In genomic region chr5:177087707-177088005, GRCh38 we compare ENCODE assay signal across 9 cellular contexts. TPM values are rescaled to one million over a fixed set of nuclear protein-coding genes. Genes with fewer than 3 reads are reported as not detected.
DNase-seq lines count a peak whose midpoint lies in the region; ATAC-seq, FAIRE-seq and TF ChIP-seq lines count a peak whose summit lies in the region.
"Had no signal": no experiment of that assay in that cellular context is flagged by ENCODE, and none has a peak within 500 bp of the region (broad histone marks: within the 10 kb centered on the region; RNA-seq: fewer than 3 reads in every experiment).

No MANE protein-coding gene starts in this region.

- H3K9me1 ChIP-seq in keratinocyte (ENCODE audit: control insufficient read depth, extremely low read depth, insufficient read depth, low read length), result no peaks in the 10 kb centered on the region

- 66% methylated on average over 6 of the region's 6 CpGs for WGBS in smooth muscle cell (ENCODE audit: low lambda C conversion rate)

- no peaks in the 10 kb centered on the region for H3K9me3 Mint-ChIP-seq in T-cell
- H3K9me3 Mint-ChIP-seq in activated T-helper 1 cell treated with anti-CD3 and anti-CD28 coated beads, Interleukin-12 subunit alpha, Interleukin-12 subunit beta, Interleukin-2, Interleukin-4 antibody, amounts not matched to agents 30 ng/mL and 10 ng/mL and 1 ng/mL, durations not matched to agents 14 hours and 24 hours and 36 hours, result no peaks in the 10 kb centered on the region

- H3K9me3 ChIP-seq in keratinocyte (ENCODE audit: control insufficient read depth, low read depth, low read length) (no peaks in the 10 kb centered on the region), smooth muscle cell (replicated peaks; ENCODE audit: low read depth) (no peaks in the 10 kb centered on the region)
- H3K9me3 ChIP-seq: mucosa of descending colon had no signal

- no peak overlapping the region for H3K27ac Mint-ChIP-seq in T-cell
- no peak overlapping the region for H3K27ac Mint-ChIP-seq in activated T-helper 1 cell treated with anti-CD3 and anti-CD28 coated beads, Interleukin-12 subunit alpha, Interleukin-12 subunit beta, Interleukin-2, Interleukin-4 antibody, amounts not matched to agents 30 ng/mL and 10 ng/mL and 1 ng/mL, durations not matched to agents 14 hours and 24 hours and 36 hours

- ATAC-seq in T-cell (replicated peaks in 1 of 4), result no peak

- H3K27me3 Mint-ChIP-seq in T-cell, result peaks cover 5 to 13% of the 10 kb centered on the region in 2 donors
- H3K27me3 Mint-ChIP-seq in activated T-helper 1 cell treated with anti-CD3 and anti-CD28 coated beads, Interleukin-12 subunit alpha, Interleukin-12 subunit beta, Interleukin-2, Interleukin-4 antibody, amounts not matched to agents 30 ng/mL and 10 ng/mL and 1 ng/mL, durations not matched to agents 14 hours and 24 hours and 36 hours (ENCODE audit: insufficient read depth), result peaks cover 41% of the 10 kb centered on the region

- H3K36me3 Mint-ChIP-seq in T-cell, result no peaks in the 10 kb centered on the region
- H3K36me3 Mint-ChIP-seq in activated T-helper 1 cell treated with anti-CD3 and anti-CD28 coated beads, Interleukin-12 subunit alpha, Interleukin-12 subunit beta, Interleukin-2, Interleukin-4 antibody, amounts not matched to agents 30 ng/mL and 10 ng/mL and 1 ng/mL, durations not matched to agents 14 hours and 24 hours and 36 hours (ENCODE audit: low read depth), result peaks cover 2% of the 10 kb centered on the region

- H3K27me3 ChIP-seq in keratinocyte (ENCODE audit: control insufficient read depth, extremely low read depth, insufficient read depth, low read length) (peaks cover 10% of the 10 kb centered on the region), smooth muscle cell (ENCODE audit: low read depth) (no peaks in the 10 kb centered on the region), brain microvascular endothelial cell (replicated peaks) (no peaks in the 10 kb centered on the region)

- H3K36me3 ChIP-seq in keratinocyte (ENCODE audit: control insufficient read depth in 2 of 2, extremely low read depth in 1 of 2, insufficient read depth in 2 of 2, low read length in 2 of 2) (no peaks in the 10 kb centered on the region), smooth muscle cell (ENCODE audit: low read depth) (no peaks in the 10 kb centered on the region), brain microvascular endothelial cell (replicated peaks) (no peaks in the 10 kb centered on the region)

- H3K79me2 ChIP-seq in keratinocyte (ENCODE audit: control insufficient read depth, insufficient read depth, low read length) (no peaks in the 10 kb centered on the region), smooth muscle cell (ENCODE audit: low read depth) (no peaks in the 10 kb centered on the region)

- peak overlapping the region; percentile 60 for H3K4me2 ChIP-seq in keratinocyte (ENCODE audit: control insufficient read depth, extremely low read depth, insufficient read depth, low read depth, low read length)
- no peak overlapping the region for H3K4me2 ChIP-seq in smooth muscle cell

- DNase-seq in DMS 273 (lab: John Stamatoyannopoulos, UW; ENCODE audit: unreplicated experiment) (peak; percentile 35), DMS 273 treated with DMSO at 0.1 percent for 48 hours (lab: John Stamatoyannopoulos, UW) (no peak), T-cell (no peak), keratinocyte (ENCODE audit: low read depth, low spot score) (no peak), smooth muscle cell (lab: John Stamatoyannopoulos, UW; ENCODE audit: unreplicated experiment) (no peak), brain microvascular endothelial cell (no peak), NCI-H226 (no peak)
- DNase-seq in activated T-helper 1 cell treated with anti-CD3 and anti-CD28 coated beads, Interleukin-12 subunit alpha, Interleukin-12 subunit beta, Interleukin-2, Interleukin-4 antibody, amounts not matched to agents 30 ng/mL and 10 ng/mL and 1 ng/mL, durations not matched to agents 14 hours and 24 hours and 36 hours (ENCODE audit: low spot score), result no peak

- dilution Hi-C loops in keratinocyte (cut with MboI; ENCODE audit: extremely low pct_ligation_motif_present, low sequenced_read_pairs), result no loop called here

- H3K4me3 ChIP-seq in keratinocyte (ENCODE audit: control insufficient read depth in 2 of 3, extremely low read depth in 1 of 3, insufficient read depth in 2 of 3, low read depth in 1 of 3, low read length in 3 of 3), result no peak overlapping the region
- H3K4me3 ChIP-seq in smooth muscle cell, result peak overlapping the region; percentile 52
- no peak overlapping the region for H3K4me3 ChIP-seq in brain microvascular endothelial cell (ENCODE audit: low read depth, low read length)

- peaks cover 13 to 14% (median 14%) of the 10 kb centered on the region in 3 donors for H3K4me1 Mint-ChIP-seq in T-cell
- peaks cover 7% of the 10 kb centered on the region for H3K4me1 Mint-ChIP-seq in activated T-helper 1 cell treated with anti-CD3 and anti-CD28 coated beads, Interleukin-12 subunit alpha, Interleukin-12 subunit beta, Interleukin-2, Interleukin-4 antibody, amounts not matched to agents 30 ng/mL and 10 ng/mL and 1 ng/mL, durations not matched to agents 14 hours and 24 hours and 36 hours (ENCODE audit: low read depth)

- in situ Hi-C loops in brain microvascular endothelial cell (cut with HindIII; ENCODE audit: low pct_ligation_motif_present, low sequenced_read_pairs), result no loop called here

- H3K27ac ChIP-seq in keratinocyte (ENCODE audit: control insufficient read depth, insufficient read depth, low read length), result no peak overlapping the region
- H3K27ac ChIP-seq in smooth muscle cell (ENCODE audit: low read depth), result no peak overlapping the region
- H3K27ac ChIP-seq in brain microvascular endothelial cell, result no peak overlapping the region

- no peak overlapping the region for H3K9ac ChIP-seq in keratinocyte (ENCODE audit: control insufficient read depth, extremely low read depth, insufficient read depth, low read length)
- no peak overlapping the region for H3K9ac ChIP-seq in smooth muscle cell (ENCODE audit: low read depth)

- no peak for TF ChIP-seq CTCF in keratinocyte (optimal IDR thresholded peaks at IDR 0.05 in 1 of 3, IDR thresholded peaks at IDR 0.05 in 1 of 3, conservative IDR thresholded peaks at IDR 0.05 in 1 of 3; ENCODE audit: extremely low read depth in 1 of 3, insufficient read depth in 2 of 3, low read length in 3 of 3)
- TF ChIP-seq CTCF in smooth muscle cell (IDR thresholded peaks at IDR 0.05; ENCODE audit: borderline replicate concordance, insufficient read depth, poor library complexity, severe bottlenecking), result no peak
- no peak for TF ChIP-seq CTCF in brain microvascular endothelial cell (IDR thresholded peaks at IDR 0.05; ENCODE audit: low read depth, low read length, missing control alignments)

- CTCF ChIA-PET in T-cell (lab: Charles Lee), result interaction anchor here (0.5 to 2.8 kb wide), 3 partner anchors 15 to 1195 kb away, joined by 3 to 18 read pairs (median 3); no protein-coding TSS in a partner anchor

- H2AFZ ChIP-seq in keratinocyte (ENCODE audit: control insufficient read depth, low read length), result no peak overlapping the region
- no peak overlapping the region for H2AFZ ChIP-seq in smooth muscle cell (ENCODE audit: low read depth)

- H3K4me3 Mint-ChIP-seq in T-cell, result peak overlapping the region; percentile 32 to 72 (median 58)
- H3K4me3 Mint-ChIP-seq in activated T-helper 1 cell treated with anti-CD3 and anti-CD28 coated beads, Interleukin-12 subunit alpha, Interleukin-12 subunit beta, Interleukin-2, Interleukin-4 antibody, amounts not matched to agents 30 ng/mL and 10 ng/mL and 1 ng/mL, durations not matched to agents 14 hours and 24 hours and 36 hours, result no peak overlapping the region

- H4K20me1 ChIP-seq in keratinocyte (ENCODE audit: control insufficient read depth, extremely low read depth, insufficient read depth, low read length) (no peaks in the 10 kb centered on the region), smooth muscle cell (ENCODE audit: low read depth) (no peaks in the 10 kb centered on the region)

- POLR2A ChIA-PET in T-cell (lab: Charles Lee), result no interaction called here

- FAIRE-seq in keratinocyte (lab: Jason Lieb, UNC), result no peak

- H3K4me1 ChIP-seq in keratinocyte (ENCODE audit: control insufficient read depth, extremely low read depth, insufficient read depth, low read length) (peaks cover 2% of the 10 kb centered on the region), smooth muscle cell (ENCODE audit: low read depth) (no peaks in the 10 kb centered on the region)

- intact Hi-C loops in activated T-helper 1 cell treated with anti-CD3 and anti-CD28 coated beads, Interleukin-12 subunit alpha, Interleukin-12 subunit beta, Interleukin-2, Interleukin-4 antibody, amounts not matched to agents 30 ng/mL and 10 ng/mL and 1 ng/mL, durations not matched to agents 14 hours and 24 hours and 36 hours (cut with micrococcal nuclease), result loop anchor here (2.0 kb wide), 2 partner anchors 409 to 545 kb away; partner anchors contain the start of gene PDLIM7

- peaks cover 9% of the 10 kb centered on the region for H3F3A ChIP-seq in smooth muscle cell (ENCODE audit: low read depth)

RNA-seq across cellular contexts. Expression of gene FGFR4, which starts 0.9 kb away (rescaled TPM):
- total RNA-seq in T-cell (1 to 10 TPM; 1.6 to 5.1 (median 3.2) TPM), smooth muscle cell (0.90 and 1.8 TPM in 2 replicates)
- polyA plus RNA-seq in keratinocyte (0.62 to 2.2 TPM (median 0.79 TPM) in 3 replicates), smooth muscle cell (0.63 and 1.1 TPM in 2 replicates)
- polyA plus RNA-seq in keratinocyte (2011; ENCODE audit: low read depth), result not detected
- polyA plus RNA-seq in keratinocyte (2011; cell fraction: cytosol; rRNA removed), result 0.36 and 1.0 TPM in 2 replicates
- 3.0 and 3.1 TPM in 2 replicates for polyA plus RNA-seq in keratinocyte (2011; cell fraction: nucleus; rRNA removed)
- polyA plus RNA-seq in keratinocyte (2012; ENCODE audit: low replicate concordance), result 0.51 and 2.8 TPM in 2 replicates
- polyA minus RNA-seq in keratinocyte, result 0.70 to 4.9 TPM (median 1.4 TPM) in 3 replicates
- 4.8 TPM for polyA minus RNA-seq in keratinocyte (2011; cell fraction: cytosol; rRNA and poly(A)+ RNA removed)
- polyA minus RNA-seq in keratinocyte (2011; cell fraction: nucleus; rRNA and poly(A)+ RNA removed), result 1.2 and 1.8 TPM in 2 replicates
- 1.2 and 1.4 TPM in 2 replicates for total RNA-seq in activated T-helper 1 cell treated with anti-CD3 and anti-CD28 coated beads, Interleukin-12 subunit alpha, Interleukin-12 subunit beta, Interleukin-2, Interleukin-4 antibody, amounts not matched to agents 30 ng/mL and 10 ng/mL and 1 ng/mL, durations not matched to agents 14 hours and 24 hours and 36 hours

RNA-seq across cellular contexts. Expression of gene NSD1, which starts 45.9 kb away (rescaled TPM):
- 100 to 1,000 TPM in 3 of 5 donors, 10 to 100 TPM in 2; 89.5 to 113 (median 103) TPM for total RNA-seq in T-cell
- polyA plus RNA-seq in keratinocyte, result 8.6 to 14.0 TPM (median 13.6 TPM) in 3 replicates
- 13.1 TPM for polyA plus RNA-seq in keratinocyte (2011; ENCODE audit: low read depth)
- polyA plus RNA-seq in keratinocyte (2011; cell fraction: cytosol; rRNA removed), result 7.4 and 11.0 TPM in 2 replicates
- polyA plus RNA-seq in keratinocyte (2011; cell fraction: nucleus; rRNA removed), result 23.9 and 25.9 TPM in 2 replicates
- polyA plus RNA-seq in keratinocyte (2012; ENCODE audit: low replicate concordance), result 7.3 and 14.7 TPM in 2 replicates
- polyA minus RNA-seq in keratinocyte, result 30.1 to 48.0 TPM (median 33.7 TPM) in 3 replicates
- 26.1 TPM for polyA minus RNA-seq in keratinocyte (2011; cell fraction: cytosol; rRNA and poly(A)+ RNA removed)
- 45.4 and 80.7 TPM in 2 replicates for polyA minus RNA-seq in keratinocyte (2011; cell fraction: nucleus; rRNA and poly(A)+ RNA removed)
- total RNA-seq in smooth muscle cell, result 38.2 and 45.2 TPM in 2 replicates
- polyA plus RNA-seq in smooth muscle cell, result 22.6 and 34.0 TPM in 2 replicates
- 108 and 112 TPM in 2 replicates for total RNA-seq in activated T-helper 1 cell treated with anti-CD3 and anti-CD28 coated beads, Interleukin-12 subunit alpha, Interleukin-12 subunit beta, Interleukin-2, Interleukin-4 antibody, amounts not matched to agents 30 ng/mL and 10 ng/mL and 1 ng/mL, durations not matched to agents 14 hours and 24 hours and 36 hours
